ENCODE assay signal across 17 cellular contexts in genomic region chr10:89090760-89091455, GRCh38.
DNase-seq lines count a peak whose midpoint lies in the region; ATAC-seq, FAIRE-seq and TF ChIP-seq lines count a peak whose summit lies in the region.
"Had no signal": no experiment of that assay in that cellular context is flagged by ENCODE, and none has a peak within 500 bp of the region (broad histone marks: within the 10 kb centered on the region; RNA-seq: fewer than 3 reads in every experiment).

No MANE protein-coding gene starts in this region.

- H3K4me1 Mint-ChIP-seq in GM23338, result peaks cover 4% of the 10 kb centered on the region; the same call in 1 of the 3 replicates

- peaks cover 0 to 6% (median 2%) of the 10 kb centered on the region in 4 experiments; a peak in 4 of 7 replicates for H3K4me1 ChIP-seq in H1 (replicated peaks in 1 of 4; ENCODE audit: control insufficient read depth in 3 of 4, insufficient read depth in 4 of 4, low read length in 3 of 4)
- H3K4me1 ChIP-seq in GM23338 (ENCODE audit: insufficient read depth), result peaks cover 4% of the 10 kb centered on the region; the same call in 1 of the 2 replicates
- H3K4me1 ChIP-seq: ascending aorta had no signal

- H4K91ac ChIP-seq in H1 (replicated peaks; ENCODE audit: insufficient read length, low read length), result no peak overlapping the region

- no peak overlapping the region for H3K18ac ChIP-seq in H1 (ENCODE audit: extremely low read depth, low read length)

- no peak for TF ChIP-seq POLR2A in H54 (IDR thresholded peaks at IDR 0.05; ENCODE audit: low read depth, low read length)
- no peak for TF ChIP-seq POLR2A in H1 (IDR thresholded peaks at IDR 0.05; ENCODE audit: control extremely low read depth in 1 of 2, low read depth in 2 of 2, low read length in 2 of 2)

- POLR2A ChIA-PET in H1 (lab: Charles Lee; ENCODE audit: partially characterized antibody), result no interaction called here

- H3K4me2 ChIP-seq in H1 (ENCODE audit: insufficient read depth in 1 of 2, low read depth in 2 of 2, low read length in 2 of 2), result no peak overlapping the region
- H3K4me2 ChIP-seq in GM23338, result no peak overlapping the region

- 88% methylated on average over 6 of the region's 6 CpGs; no CpG with 5 or more reads in 1 of the 2 experiments for WGBS in H1 (ENCODE audit: extremely low coverage in 1 of 2, insufficient coverage in 1 of 2, insufficient read length in 1 of 2, insufficient replicate concordance in 2 of 2, low coverage in 1 of 2, low lambda C conversion rate in 2 of 2, missing lambda C conversion rate in 1 of 2), 2 experiments

- H3K9ac ChIP-seq in H1 (replicated peaks in 1 of 4; ENCODE audit: extremely low read depth in 1 of 4, low read depth in 3 of 4, low read length in 3 of 4), result no peak overlapping the region

- no peak for TF ChIP-seq CTCF in H1 (IDR thresholded peaks at IDR 0.05; ENCODE audit: control extremely low read depth in 1 of 3, insufficient read depth in 1 of 3, low read depth in 1 of 3, low read length in 3 of 3)
- TF ChIP-seq CTCF in GM23338 (conservative IDR thresholded peaks at IDR 0.05; ENCODE audit: low read depth in 2 of 2), result no peak

- no peaks in the 10 kb centered on the region for H3K27me3 ChIP-seq in H1 (replicated peaks in 1 of 4; ENCODE audit: control insufficient read depth in 3 of 4, extremely low read depth in 1 of 4, insufficient read depth in 3 of 4, low read length in 3 of 4)
- H3K27me3 ChIP-seq in GM23338 (ENCODE audit: insufficient read depth), result no peaks in the 10 kb centered on the region
- H3K27me3 ChIP-seq: ascending aorta, dorsolateral prefrontal cortex, esophagus squamous epithelium, SJCRH30, suprapubic skin had no signal

- no peaks in the 10 kb centered on the region for H4K20me1 ChIP-seq in H1 (replicated peaks in 1 of 2; ENCODE audit: control insufficient read depth in 1 of 2, insufficient read depth in 2 of 2, low read length in 2 of 2)
- no peaks in the 10 kb centered on the region for H4K20me1 ChIP-seq in GM23338 (replicated peaks; ENCODE audit: insufficient read depth)

- H3K36me3 Mint-ChIP-seq in GM23338 (ENCODE audit: low read depth), result no peaks in the 10 kb centered on the region
- H3K36me3 Mint-ChIP-seq: naive thymus-derived CD4-positive, alpha-beta T cell had no signal

- TF ChIP-seq EP300 in H1 (IDR thresholded peaks at IDR 0.05; ENCODE audit: borderline replicate concordance in 1 of 2, low read depth in 2 of 2, low read length in 2 of 2), result no peak

- H3K9me3 Mint-ChIP-seq in GM23338, result 0 out of 3 replicates have a peak, but pooled peaks cover 3% of the 10 kb centered on the region
- H3K9me3 Mint-ChIP-seq: activated T-helper 2 cell treated with anti-CD3 and anti-CD28 coated beads, Interferon-gamma antibody, Interleukin-2, Interleukin-4, amounts not matched to agents 10 μg/mL and 5 μg/mL and 100 μg/mL, durations not matched to agents 14 hours and 24 hours and 36 hours; naive thymus-derived CD4-positive, alpha-beta T cell had no signal

- H3K36me3 ChIP-seq in H1 (ENCODE audit: control insufficient read depth in 2 of 4, insufficient read depth in 4 of 4, low read length in 3 of 4) (no peaks in the 10 kb centered on the region), GM23338 (ENCODE audit: insufficient read depth) (no peaks in the 10 kb centered on the region)
- H3K36me3 ChIP-seq: ascending aorta, esophagus squamous epithelium, SJCRH30, suprapubic skin had no signal

- H3K9me2 ChIP-seq in GM23338 (ENCODE audit: insufficient read depth), result peaks cover 1% of the 10 kb centered on the region; the same call in 1 of the 2 replicates

- H2AFZ ChIP-seq in H1 (ENCODE audit: low read length), result no peak overlapping the region
- no peak overlapping the region for H2AFZ ChIP-seq in GM23338

- peak; percentile 67 for FAIRE-seq in H54 (lab: Jason Lieb, UNC)
- no peak for FAIRE-seq in H1 (lab: Jason Lieb, UNC)

- no peak for ATAC-seq in GM23338
- ATAC-seq: left lobe of liver; naive thymus-derived CD4-positive, alpha-beta T cell had no signal

- H3K23me2 ChIP-seq in H1 (ENCODE audit: low read depth, low read length), result no peaks in the 10 kb centered on the region; the same call in 1 of the 2 replicates

- H3K4ac ChIP-seq in H1 (replicated peaks; ENCODE audit: insufficient read length, low read depth, low read length), result no peak overlapping the region

- no peak overlapping the region for H4K5ac ChIP-seq in H1 (ENCODE audit: insufficient read length, low read depth, low read length)

- H3K4me3 Mint-ChIP-seq in GM23338, result no peak overlapping the region
- H3K4me3 Mint-ChIP-seq: naive thymus-derived CD4-positive, alpha-beta T cell had no signal

- no peak overlapping the region for H3K23ac ChIP-seq in H1 (ENCODE audit: insufficient read length)

- H2BK20ac ChIP-seq in H1 (ENCODE audit: low read length), result no peak overlapping the region

- CTCF ChIA-PET in H1 (lab: Charles Lee; ENCODE audit: partially characterized antibody), result interaction anchor here (1.5 to 1.8 kb wide), 2 partner anchors 15 to 156 kb away, joined by 3 to 4 read pairs; no protein-coding TSS in a partner anchor

- H3K79me1 ChIP-seq in H1 (ENCODE audit: low read depth, low read length), result no peaks in the 10 kb centered on the region

- DNase-seq in H54 (ENCODE audit: insufficient read length, low spot score) (no peak), RPMI7951 (ENCODE audit: low read depth) (peak; percentile 39), H1 (ENCODE audit: low read depth in 1 of 2, low spot score in 2 of 2) (no peak), putamen (ENCODE audit: low spot score) (peak; percentile 7), GM23338 (ENCODE audit: low spot score) (no peak), NCI-H2029 (lab: John Stamatoyannopoulos, UW) (no peak), substantia nigra (lab: John Stamatoyannopoulos, UW) (no peak)
- DNase-seq: COR-L47; dorsolateral prefrontal cortex; esophagus squamous epithelium; GDM1; naive thymus-derived CD4-positive, alpha-beta T cell; SJCRH30 had no signal

- no peak overlapping the region for H3K4me3 ChIP-seq in H1 (ENCODE audit: extremely low read depth in 1 of 4, insufficient read depth in 2 of 4, low read depth in 3 of 4, low read length in 4 of 4)
- H3K4me3 ChIP-seq in GM23338, result no peak overlapping the region
- H3K4me3 ChIP-seq: ascending aorta, dorsolateral prefrontal cortex, esophagus squamous epithelium, SJCRH30, suprapubic skin had no signal

- no peak overlapping the region for H2BK15ac ChIP-seq in H1 (ENCODE audit: low read length)

- H2BK12ac ChIP-seq in H1 (ENCODE audit: low read depth, low read length), result no peak overlapping the region

- H3K27ac ChIP-seq in H1 (ENCODE audit: low read depth, low read length) (no peak overlapping the region), GM23338 (ENCODE audit: low read depth) (no peak overlapping the region), substantia nigra (ENCODE audit: low read depth, low read length, poor library complexity, severe bottlenecking) (no peak overlapping the region)
- H3K27ac ChIP-seq: ascending aorta, SJCRH30, suprapubic skin had no signal

- no peak overlapping the region for H2BK120ac ChIP-seq in H1 (replicated peaks; ENCODE audit: low read depth, low read length)

- H2BK5ac ChIP-seq in H1 (ENCODE audit: low read depth, low read length), result no peak overlapping the region

- no peaks in the 10 kb centered on the region for H3K79me2 ChIP-seq in H1 (ENCODE audit: control insufficient read depth in 1 of 2, insufficient read depth in 2 of 2, low read length in 2 of 2)
- no peaks in the 10 kb centered on the region for H3K79me2 ChIP-seq in GM23338 (replicated peaks; ENCODE audit: insufficient read depth)

- no peak overlapping the region for H2AK5ac ChIP-seq in H1 (ENCODE audit: low read depth, low read length)

- H3K9me3 ChIP-seq in H1 (ENCODE audit: insufficient read depth in 2 of 2, low read depth in 1 of 2, low read length in 1 of 2), result no peaks in the 10 kb centered on the region
- H3K9me3 ChIP-seq: ascending aorta, esophagus squamous epithelium, SJCRH30, suprapubic skin had no signal

- no peak overlapping the region for H3K56ac ChIP-seq in H1 (replicated peaks; ENCODE audit: insufficient read length, low read depth, low read length)

- H3K27me3 Mint-ChIP-seq in GM23338 (ENCODE audit: insufficient read depth, low read depth, poor library complexity), result no peaks in the 10 kb centered on the region

- H4K8ac ChIP-seq in H1 (ENCODE audit: extremely low read depth, insufficient read depth, low read length), result no peak overlapping the region

- no peaks in the 10 kb centered on the region for H3F3A ChIP-seq in GM23338 (replicated peaks; ENCODE audit: low read depth)

- no peak for TF ChIP-seq RAD21 in H1 (IDR thresholded peaks at IDR 0.05 in 1 of 2, conservative IDR thresholded peaks at IDR 0.05 in 1 of 2; ENCODE audit: low read depth in 2 of 2, low read length in 2 of 2)

- H3K27ac Mint-ChIP-seq in GM23338, result no peak overlapping the region
- H3K27ac Mint-ChIP-seq: activated T-helper 2 cell treated with anti-CD3 and anti-CD28 coated beads, Interferon-gamma antibody, Interleukin-2, Interleukin-4, amounts not matched to agents 10 μg/mL and 5 μg/mL and 100 μg/mL, durations not matched to agents 14 hours and 24 hours and 36 hours; naive thymus-derived CD4-positive, alpha-beta T cell had no signal

- no peak overlapping the region for H3K14ac ChIP-seq in H1 (ENCODE audit: insufficient read length)

TF ChIP-seq in H1, 55 proteins besides CTCF, POLR2A, EP300 and RAD21:
- TF ChIP-seq CEBPB (IDR thresholded peaks at IDR 0.05; ENCODE audit: low read depth, low read length), result 0 out of 2 replicates have a peak, but pooled peaks have one; percentile 35
- TF ChIP-seq HDAC6 (IDR thresholded peaks at IDR 0.05; ENCODE audit: low read depth, low read length), result no peak
TF ChIP-seq in H1: peak in this region for 1.

TF ChIP-seq in GM23338, 12 proteins besides CTCF, POLR2A, EP300 and RAD21 (continues in another document):
- TF ChIP-seq ZNF114 (CRISPR knock-in tag; IDR thresholded peaks at IDR 0.05) (no peak), EZH2phosphoT487 (IDR thresholded peaks at IDR 0.05; ENCODE audit: unreplicated experiment) (no peak)

Comparison
In these comparisons a context has a peak if more than half of its experiments do, and no peak if none do; other contexts are left out.
1. DNase-seq: peak in RPMI7951 (single experiment) and putamen (single experiment); none in H54 (single experiment), H1 (0 of 2), GM23338 (single experiment), NCI-H2029 (single experiment) and substantia nigra (0 of 49).